ENCODE assay signal across 31 cellular contexts in genomic region chr1:12338793-12339192, GRCh38.
DNase-seq lines count a peak whose midpoint lies in the region; TF ChIP-seq lines count a peak whose summit lies in the region.
"Had no signal": no experiment of that assay in that cellular context is flagged by ENCODE, and none has a peak within 500 bp of the region (broad histone marks: within the 10 kb centered on the region; RNA-seq: fewer than 3 reads in every experiment).

No MANE protein-coding gene starts in this region.

- no peak overlapping the region for H3K27ac Mint-ChIP-seq in T-helper 2 cell treated with Interferon-gamma antibody and Interleukin-4, amounts not matched to agents 5 μg/mL and 100 μg/mL, for 36 hours
- H3K27ac Mint-ChIP-seq: activated CD4-positive, alpha-beta memory T cell treated with anti-CD3 and anti-CD28 coated beads for 36 hours; HFFc6; neural progenitor cell had no signal

- peaks cover 49% of the 10 kb centered on the region for H3K36me3 Mint-ChIP-seq in T-helper 2 cell treated with Interferon-gamma antibody and Interleukin-4, amounts not matched to agents 5 μg/mL and 100 μg/mL, for 36 hours (ENCODE audit: low read depth)

- H3K9me3 ChIP-seq in HEK293 (ENCODE audit: control insufficient read depth, insufficient read depth, low read depth, low read length) (no peaks in the 10 kb centered on the region), muscle layer of duodenum (ENCODE audit: control insufficient read depth in 1 of 2, low read length in 2 of 2) (no peaks in the 10 kb centered on the region)
- H3K9me3 ChIP-seq: pancreas, right lobe of liver had no signal

- TF ChIP-seq CTCF in HEK293 (tag by site-specific recombination; IDR thresholded peaks at IDR 0.05): no peak

- H3K4me3 ChIP-seq in HEK293 (ENCODE audit: low read depth, low read length): no peak overlapping the region
- H3K4me3 ChIP-seq in muscle layer of duodenum (ENCODE audit: low read depth in 1 of 2, low read length in 2 of 2): no peak overlapping the region
- H3K4me3 ChIP-seq: GM23248, neural progenitor cell, pancreas, PC-9, right lobe of liver had no signal

- no peak overlapping the region for H3K4me3 Mint-ChIP-seq in T-helper 2 cell treated with Interferon-gamma antibody and Interleukin-4, amounts not matched to agents 5 μg/mL and 100 μg/mL, for 36 hours
- H3K4me3 Mint-ChIP-seq: activated CD4-positive, alpha-beta memory T cell treated with anti-CD3 and anti-CD28 coated beads for 36 hours; CD4-positive, CD25-positive, alpha-beta regulatory T cell; effector memory CD8-positive, alpha-beta T cell; HFFc6; neural progenitor cell had no signal

- H3K27ac ChIP-seq in HEK293 (ENCODE audit: extremely low read depth, low read depth, low read length) (no peak overlapping the region), cingulate gyrus (ENCODE audit: low read depth, low read length) (peak overlapping the region; percentile 39), muscle layer of duodenum (ENCODE audit: low read length) (peak overlapping the region; percentile 1), temporal lobe (ENCODE audit: low read depth, low read length) (peak overlapping the region; percentile 19)
- H3K27ac ChIP-seq: brain microvascular endothelial cell, GM23248, neural progenitor cell, PC-9, right lobe of liver had no signal

- H3K4me1 ChIP-seq in HEK293 (ENCODE audit: control insufficient read depth, insufficient read depth, low read length): peaks cover 11% of the 10 kb centered on the region; the same call in 1 of the 2 replicates
- H3K4me1 ChIP-seq in muscle layer of duodenum (ENCODE audit: control insufficient read depth in 1 of 2, insufficient read depth in 2 of 2, low read length in 2 of 2): peaks cover 10 to 51% of the 10 kb centered on the region in 2 donors

- DNase-seq in T-helper 2 cell treated with Interferon-gamma antibody and Interleukin-4, amounts not matched to agents 5 μg/mL and 100 μg/mL, for 36 hours (ENCODE audit: low spot score): no peak
- DNase-seq in NCI-H146 treated with DMSO at 0.1 percent for 48 hours (lab: John Stamatoyannopoulos, UW; ENCODE audit: unreplicated experiment) (no peak), NCI-H526 treated with DMSO at 0.1 percent for 48 hours (lab: John Stamatoyannopoulos, UW) (no peak), putamen (ENCODE audit: low spot score) (no peak)
- DNase-seq: activated CD4-positive, alpha-beta memory T cell treated with anti-CD3 and anti-CD28 coated beads for 36 hours; activated naive CD4-positive, alpha-beta T cell treated with Interleukin-2 at 50 U/mL for 16 hours; AML-193; brain microvascular endothelial cell; Calu3; CD4-positive, CD25-positive, alpha-beta regulatory T cell; DND-41; effector memory CD8-positive, alpha-beta T cell; erythroblast; HFFc6; Kasumi-1; kidney glomerular epithelial cell; NCI-H2081; NCI-H226; pancreas; PC-9; SHP77; stimulated activated CD4-positive, alpha-beta T cell treated with anti-CD3 and anti-CD28 coated beads, Interleukin-15, amount 100 ng/mL, for 24 hours; stimulated activated CD4-positive, alpha-beta T cell treated with anti-CD3 and anti-CD28 coated beads, Interleukin-4, amount 100 ng/mL, for 4 hours; T-helper 2 cell had no signal

- CTCF ChIA-PET in HEK293 (lab: Yijun Ruan, JAX): interaction anchor here (0.6 to 1.7 kb wide), 2 partner anchors 24 to 40 kb away, joined by 3 to 4 read pairs; no protein-coding TSS in a partner anchor

- POLR2A ChIA-PET in HEK293 (lab: Yijun Ruan, JAX): no interaction called here

- H3K36me3 ChIP-seq in HEK293 (ENCODE audit: control insufficient read depth in 2 of 2, insufficient read depth in 1 of 2, low read length in 2 of 2) (peaks cover 8 to 53% of the 10 kb centered on the region in 2 experiments; a peak in 2 of 3 replicates), muscle layer of duodenum (ENCODE audit: control insufficient read depth in 1 of 2, insufficient read depth in 2 of 2, low read length in 2 of 2) (peaks cover 14 to 22% of the 10 kb centered on the region in 2 donors)

- H3K27me3 Mint-ChIP-seq in T-helper 2 cell treated with Interferon-gamma antibody and Interleukin-4, amounts not matched to agents 5 μg/mL and 100 μg/mL, for 36 hours (ENCODE audit: low read depth): no peaks in the 10 kb centered on the region
- H3K27me3 Mint-ChIP-seq: activated CD4-positive, alpha-beta memory T cell treated with anti-CD3 and anti-CD28 coated beads for 36 hours; CD4-positive, CD25-positive, alpha-beta regulatory T cell; effector memory CD8-positive, alpha-beta T cell had no signal

- no peaks in the 10 kb centered on the region for H3K9me3 Mint-ChIP-seq in T-helper 2 cell treated with Interferon-gamma antibody and Interleukin-4, amounts not matched to agents 5 μg/mL and 100 μg/mL, for 36 hours
- H3K9me3 Mint-ChIP-seq: activated CD4-positive, alpha-beta memory T cell treated with anti-CD3 and anti-CD28 coated beads for 36 hours; CD4-positive, CD25-positive, alpha-beta regulatory T cell; effector memory CD8-positive, alpha-beta T cell; HFFc6; neural progenitor cell had no signal

- peaks cover 18% of the 10 kb centered on the region for H3K4me1 Mint-ChIP-seq in T-helper 2 cell treated with Interferon-gamma antibody and Interleukin-4, amounts not matched to agents 5 μg/mL and 100 μg/mL, for 36 hours (ENCODE audit: low read depth)

- H3K27me3 ChIP-seq in muscle layer of duodenum (ENCODE audit: low read depth, low read length): no peaks in the 10 kb centered on the region
- H3K27me3 ChIP-seq: brain microvascular endothelial cell, neural progenitor cell, pancreas, right lobe of liver had no signal

TF ChIP-seq in HEK293, 187 proteins besides CTCF, POLR2A, EP300 and RAD21:
- TF ChIP-seq ZNF223 (tag by site-specific recombination; IDR thresholded peaks at IDR 0.05) (no peak), ZSCAN16 (tag by site-specific recombination; IDR thresholded peaks at IDR 0.05) (no peak), ZNF324 (tag by site-specific recombination; IDR thresholded peaks at IDR 0.05) (no peak), WT1 (tag by site-specific recombination; IDR thresholded peaks at IDR 0.05) (peak; percentile 72)
- TF ChIP-seq, protein P1, sequence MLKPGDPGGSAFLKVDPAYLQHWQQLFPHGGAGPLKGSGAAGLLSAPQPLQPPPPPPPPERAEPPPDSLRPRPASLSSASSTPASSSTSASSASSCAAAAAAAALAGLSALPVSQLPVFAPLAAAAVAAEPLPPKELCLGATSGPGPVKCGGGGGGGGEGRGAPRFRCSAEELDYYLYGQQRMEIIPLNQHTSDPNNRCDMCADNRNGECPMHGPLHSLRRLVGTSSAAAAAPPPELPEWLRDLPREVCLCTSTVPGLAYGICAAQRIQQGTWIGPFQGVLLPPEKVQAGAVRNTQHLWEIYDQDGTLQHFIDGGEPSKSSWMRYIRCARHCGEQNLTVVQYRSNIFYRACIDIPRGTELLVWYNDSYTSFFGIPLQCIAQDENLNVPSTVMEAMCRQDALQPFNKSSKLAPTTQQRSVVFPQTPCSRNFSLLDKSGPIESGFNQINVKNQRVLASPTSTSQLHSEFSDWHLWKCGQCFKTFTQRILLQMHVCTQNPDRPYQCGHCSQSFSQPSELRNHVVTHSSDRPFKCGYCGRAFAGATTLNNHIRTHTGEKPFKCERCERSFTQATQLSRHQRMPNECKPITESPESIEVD (tag by site-specific recombination; IDR thresholded peaks at IDR 0.05): no peak
